ENCODE assay signal across 7 cellular contexts in the genomic region with DNA sequence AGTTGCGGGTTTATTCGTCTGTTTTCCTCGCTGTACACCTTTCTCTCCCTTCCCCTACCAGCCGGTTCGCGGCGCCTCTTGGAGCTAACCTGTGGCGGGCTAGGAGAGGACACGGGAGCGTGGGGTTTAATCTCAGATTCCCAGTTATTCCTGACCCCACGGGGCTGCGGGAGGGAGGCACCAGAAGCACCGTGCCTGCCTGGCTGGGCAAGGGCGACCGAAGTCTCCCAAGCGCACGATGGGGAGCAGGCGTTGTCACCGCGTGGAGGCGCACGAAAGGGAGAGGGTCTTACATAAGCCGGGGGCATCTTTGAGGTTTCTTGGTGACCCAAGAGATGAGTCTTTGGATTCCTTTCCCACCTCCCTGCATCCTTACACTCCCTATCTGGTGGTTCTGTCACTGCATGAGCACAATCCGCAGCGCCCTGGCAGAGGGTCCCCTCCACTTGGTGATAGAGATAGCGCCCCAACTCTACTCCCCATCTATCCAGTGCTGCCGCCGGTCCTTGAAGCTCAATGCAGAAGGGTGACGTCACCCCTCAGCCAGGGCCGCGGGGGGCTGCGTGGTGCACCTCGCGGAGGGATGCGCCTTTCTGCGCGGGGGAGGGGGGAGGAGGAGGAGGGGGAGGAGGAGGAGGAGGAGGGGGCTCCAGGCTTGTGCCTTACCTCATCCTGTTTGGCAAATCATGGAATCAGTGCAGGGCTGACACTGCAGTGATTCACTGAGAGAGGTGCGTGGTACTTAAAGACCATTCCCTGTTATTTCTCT. TPM values are rescaled to one million over a fixed set of nuclear protein-coding genes. Genes with fewer than 3 reads are reported as not detected.
DNase-seq lines count a peak whose midpoint lies in the region; ATAC-seq and TF ChIP-seq lines count a peak whose summit lies in the region.

No MANE protein-coding gene starts in this region.

- peak overlapping the region in 1 of 2 donors; percentile 33 for H3K27ac ChIP-seq in lung (ENCODE audit: low read depth in 1 of 2, low read length in 1 of 2)
- H3K27ac ChIP-seq in stomach = peak overlapping the region; percentile 15 to 68 (median 27)

- intact Hi-C loops in stomach (cut with DNase I; ENCODE audit: low total_unique reads) = no loop called here

- H3K4me3 ChIP-seq in Jurkat, Clone E6-1 (ENCODE audit: low read length) = peak overlapping the region; percentile 82
- H3K4me3 ChIP-seq in lung (peak overlapping the region; percentile 25), stomach (peak overlapping the region; percentile 46 to 54 (median 52))

- TF ChIP-seq CTCF in lung (IDR thresholded peaks at IDR 0.05; ENCODE audit: control extremely low read depth, extremely low read depth) (no peak), stomach (IDR thresholded peaks at IDR 0.05) (no peak)

- DNase-seq in Jurkat, Clone E6-1 (ENCODE audit: low read depth, low spot score) = peak; percentile 46
- DNase-seq in T-helper 9 cell (peak; percentile 2), dermis blood vessel endothelial cell (peak; percentile 13), lung (ENCODE audit: low spot score) (peak; percentile 29), stomach (no peak), amniotic stem cell (lab: John Stamatoyannopoulos, UW) (no peak)

- no peaks in the 10 kb centered on the region for H3K9me3 ChIP-seq in lung (ENCODE audit: control insufficient read depth in 2 of 2, insufficient read depth in 1 of 2, low read length in 1 of 2)
- no peaks in the 10 kb centered on the region for H3K9me3 ChIP-seq in stomach

- TF ChIP-seq EP300 in stomach (IDR thresholded peaks at IDR 0.05) = no peak

- ATAC-seq in lung (ENCODE audit: insufficient read depth, low FRiP score) = no peak
- no peak for ATAC-seq in HG03460 (IDR thresholded peaks at IDR 0.05; ENCODE audit: unreplicated experiment)

- TF ChIP-seq POLR2A in stomach (IDR thresholded peaks at IDR 0.05) = no peak

- 6 to 36% methylated on average over 16 to 38 of the region's 38 CpGs for WGBS in lung, 2 donors
- WGBS in stomach, 5 donors = 1 to 44% (median 16%) methylated on average over 14 to 36 of the region's 38 CpGs

- no peaks in the 10 kb centered on the region for H3K27me3 ChIP-seq in lung (ENCODE audit: control insufficient read depth, insufficient read depth)
- no peaks in the 10 kb centered on the region for H3K27me3 ChIP-seq in stomach

- H3K36me3 ChIP-seq in lung (ENCODE audit: control insufficient read depth in 2 of 2, insufficient read depth in 2 of 2, low read length in 2 of 2) (no peaks in the 10 kb centered on the region), stomach (no peaks in the 10 kb centered on the region)

- peaks cover 0 to 2% of the 10 kb centered on the region in 2 donors for H3K4me1 ChIP-seq in lung (ENCODE audit: control insufficient read depth in 2 of 2, insufficient read depth in 2 of 2, low read length in 2 of 2)
- H3K4me1 ChIP-seq in stomach = peaks cover 0 to 18% (median 9%) of the 10 kb centered on the region in 4 donors

RNA-seq across cellular contexts. Expression of a gene that starts 0.8 kb away (rescaled TPM):
- 506 TPM for polyA plus RNA-seq in Jurkat, Clone E6-1 (2012; ENCODE audit: insufficient read depth, insufficient read length)
- total RNA-seq in dermis blood vessel endothelial cell (25.2 and 28.4 TPM in 2 replicates), lung (10 to 100 TPM; 40.7 to 52.4 TPM), stomach (10 to 100 TPM in 3 of 5 donors, under 1 TPM in 1, not detected in 1; 0.45 to 35.9 (median 19.5) TPM)
- polyA plus RNA-seq in lung (10 to 100 TPM; 36.4 to 41.0 TPM), stomach (10 to 100 TPM in 2 of 3 donors, 1 to 10 TPM in 1; 3.6 to 12.0 (median 10.7) TPM)

Comparison
In these comparisons a context has a peak if more than half of its experiments do, and no peak if none do; other contexts are left out.
1. DNase-seq: peak in Jurkat, Clone E6-1 (single experiment), T-helper 9 cell (single experiment), dermis blood vessel endothelial cell (single experiment) and lung (single experiment); none in stomach (single experiment) and amniotic stem cell (single experiment).
2. H3K4me3 ChIP-seq: peak in every context shown above with its lines; median percentile 82 in Jurkat, Clone E6-1; 52 in stomach; 25 in lung.